28 cellular contexts compared by ENCODE assay signal in genomic region chr2:152646264-152646663, GRCh38.
DNase-seq lines count a peak whose midpoint lies in the region; ATAC-seq, FAIRE-seq and TF ChIP-seq lines count a peak whose summit lies in the region.
"Had no signal": no experiment of that assay in that cellular context is flagged by ENCODE, and none has a peak within 500 bp of the region (broad histone marks: within the 10 kb centered on the region; RNA-seq: fewer than 3 reads in every experiment).

No MANE protein-coding gene starts in this region.

- H3F3A ChIP-seq in MM.1S (ENCODE audit: insufficient read depth, low read length), result no peaks in the 10 kb centered on the region; the same call in 1 of the 2 replicates

- no peak overlapping the region for H3K27ac ChIP-seq in A549
- H3K27ac ChIP-seq in IMR-90 (ENCODE audit: insufficient read depth, low read length), result no peak overlapping the region
- H3K27ac ChIP-seq in esophagus muscularis mucosa (replicated peaks in 1 of 4), result peak overlapping the region in 3 of 4 donors; percentile 30 to 57 (median 33)
- H3K27ac ChIP-seq in trophoblast cell (ENCODE audit: low read depth, low read length), result peak overlapping the region; percentile 38
- no peak overlapping the region for H3K27ac ChIP-seq in MM.1S (ENCODE audit: low read length)
- H3K27ac ChIP-seq: Peyer's patch had no signal

- peaks cover 0 to 4% of the 10 kb centered on the region in 2 experiments; a peak in 2 of 4 replicates for H3K79me1 ChIP-seq in IMR-90 (ENCODE audit: low read depth in 1 of 2, low read length in 2 of 2)
- peaks cover 5% of the 10 kb centered on the region for H3K79me1 ChIP-seq in trophoblast cell (ENCODE audit: low read length)

- H3K36me3 ChIP-seq in IMR-90 (ENCODE audit: control insufficient read depth, insufficient read depth, low read length) (peaks cover 6% of the 10 kb centered on the region), esophagus muscularis mucosa (peaks cover 2 to 53% (median 30%) of the 10 kb centered on the region in 4 donors), trophoblast cell (ENCODE audit: control insufficient read depth in 1 of 2, insufficient read depth in 2 of 2, low read length in 2 of 2) (peaks cover 11 to 18% of the 10 kb centered on the region in 2 experiments), MM.1S (replicated peaks; ENCODE audit: insufficient read depth, low read length) (no peaks in the 10 kb centered on the region; the same call in 1 of the 2 replicates)

- no peak overlapping the region for H2BK5ac ChIP-seq in IMR-90 (ENCODE audit: low read depth, low read length, poor library complexity, severe bottlenecking)
- no peak overlapping the region for H2BK5ac ChIP-seq in trophoblast cell (ENCODE audit: low read depth, low read length, poor library complexity)

- DNase-seq in A549 (ENCODE audit: low read depth in 1 of 2, low spot score in 1 of 2), result no peak
- DNase-seq in IMR-90, result no peak
- no peak for DNase-seq in esophagus muscularis mucosa (ENCODE audit: extremely low spot score)
- peak; percentile 5 to 58 for DNase-seq in trophoblast cell
- DNase-seq in activated gamma-delta T cell treated with Interleukin-2 at 50 U/mL for 16 hours, result no peak
- no peak for DNase-seq in MM.1S
- DNase-seq in activated CD8-positive, alpha-beta memory T cell treated with anti-CD3 and anti-CD28 coated beads, Interleukin-2, amount 50 U/mL, for 48 hours, result no peak
- DNase-seq: activated CD8-positive, alpha-beta memory T cell treated with anti-CD3 and anti-CD28 coated beads for 24 hours; activated effector memory CD4-positive, alpha-beta T cell treated with Interleukin-2 at 50 U/mL for 16 hours; CD8-positive, alpha-beta memory T cell; DMS 273 treated with DMSO at 0.1 percent for 48 hours; Kasumi-1; kidney; left ventricle myocardium superior; MV-4-11; naive B cell; NCI-H1436; NCI-H2081; NCI-H2227 treated with DMSO at 0.1 percent for 48 hours; NCI-H69; Peyer's patch; SIG-M5; stimulated activated CD4-positive, alpha-beta T cell treated with anti-CD3 and anti-CD28 coated beads, Interleukin-15, amount 100 ng/mL, for 24 hours; stimulated activated CD4-positive, alpha-beta T cell treated with anti-CD3 and anti-CD28 coated beads, Interleukin-4, amount 100 ng/mL, for 4 hours; T-helper 9 cell; upper lobe of left lung had no signal

- intact Hi-C loops in IMR-90 (cut with micrococcal nuclease) (no loop called here), esophagus muscularis mucosa (cut with DNase I) (no loop called here)

- H3K9me3 ChIP-seq in A549 (no peaks in the 10 kb centered on the region), IMR-90 (ENCODE audit: control insufficient read depth, insufficient read depth, low read length) (no peaks in the 10 kb centered on the region), esophagus muscularis mucosa (no peaks in the 10 kb centered on the region), trophoblast cell (ENCODE audit: insufficient read depth, low read depth, low read length) (no peaks in the 10 kb centered on the region), MM.1S (replicated peaks; ENCODE audit: insufficient read depth, low read length) (no peaks in the 10 kb centered on the region)
- H3K9me3 ChIP-seq: Peyer's patch, upper lobe of left lung had no signal

- H3K9ac ChIP-seq in IMR-90 (ENCODE audit: low read depth, low read length) (no peak overlapping the region), trophoblast cell (ENCODE audit: low read length) (no peak overlapping the region), MM.1S (ENCODE audit: low read length) (no peak overlapping the region)

- ATAC-seq in A549 (peak; percentile 9 to 17; a peak in 1 of 6 replicates), IMR-90 (ENCODE audit: low read depth) (no peak), GM19023 (IDR thresholded peaks at IDR 0.05; ENCODE audit: unreplicated experiment) (no peak)
- ATAC-seq: left ventricle myocardium superior had no signal

- no peak for FAIRE-seq in A549 (lab: Jason Lieb, UNC)
- FAIRE-seq: A204.1, kidney had no signal

- H3K4me3 ChIP-seq in A549, result no peak overlapping the region
- no peak overlapping the region for H3K4me3 ChIP-seq in IMR-90 (ENCODE audit: insufficient read depth, low read depth, low read length)
- H3K4me3 ChIP-seq in esophagus muscularis mucosa, result no peak overlapping the region
- H3K4me3 ChIP-seq in trophoblast cell (ENCODE audit: low read depth, low read length), result no peak overlapping the region
- no peak overlapping the region for H3K4me3 ChIP-seq in MM.1S (ENCODE audit: low read length)
- H3K4me3 ChIP-seq: Peyer's patch, upper lobe of left lung had no signal

- TF ChIP-seq RAD21 in A549 (conservative IDR thresholded peaks at IDR 0.05 in 1 of 2, IDR thresholded peaks at IDR 0.05 in 1 of 2), result no peak
- TF ChIP-seq RAD21 in IMR-90 (IDR thresholded peaks at IDR 0.05; ENCODE audit: low read length), result no peak

- H2AK5ac ChIP-seq in IMR-90 (ENCODE audit: low read depth, low read length) (peak overlapping the region; percentile 37; the same call in 1 of the 2 replicates), trophoblast cell (ENCODE audit: low read length) (no peak overlapping the region)

- no peak overlapping the region for H4K91ac ChIP-seq in IMR-90 (ENCODE audit: insufficient read depth, low read depth, low read length)
- H4K91ac ChIP-seq in trophoblast cell (ENCODE audit: low read depth, low read length), result no peak overlapping the region

- no peak overlapping the region for H2AK9ac ChIP-seq in IMR-90 (replicated peaks; ENCODE audit: low read depth, low read length, poor library complexity)

- in situ Hi-C loops in IMR-90 (cut with MboI; ENCODE audit: low sequenced_read_pairs), result no loop called here

- TF ChIP-seq POLR2A in A549 (IDR thresholded peaks at IDR 0.05; ENCODE audit: low read length) (no peak), IMR-90 (IDR thresholded peaks at IDR 0.05; ENCODE audit: low read depth, low read length) (no peak), esophagus muscularis mucosa (IDR thresholded peaks at IDR 0.05; ENCODE audit: low read depth) (no peak)

- no peaks in the 10 kb centered on the region for H3K9me2 ChIP-seq in MM.1S (replicated peaks; ENCODE audit: insufficient read depth, low read length)

- H4K5ac ChIP-seq in IMR-90 (ENCODE audit: low read depth, low read length), result no peak overlapping the region

- no peak overlapping the region for H2BK12ac ChIP-seq in trophoblast cell (ENCODE audit: low read length)

- WGBS in A549 (ENCODE audit: missing lambda C conversion rate), result 76% methylated on average over 4 of the region's 4 CpGs
- no CpG with 5 or more reads among the region's 4 CpGs for WGBS in IMR-90 (ENCODE audit: extremely low coverage in 2 of 2, insufficient read length in 1 of 2), 2 experiments
- WGBS in esophagus muscularis mucosa, result 56% methylated on average over 3 of the region's 4 CpGs
- whole genome bisulfite sequencing in trophoblast cell (ENCODE audit: extremely low coverage, insufficient coverage, insufficient read length), result no CpG with 5 or more reads among the region's 4 CpGs

- no peaks in the 10 kb centered on the region for H4K20me1 ChIP-seq in IMR-90 (ENCODE audit: insufficient read depth, low read length)
- no peaks in the 10 kb centered on the region for H4K20me1 ChIP-seq in MM.1S (ENCODE audit: insufficient read depth, low read length)

- no TSS peak for BruUV-seq in IMR-90 (replicated peaks; lab: Mats Ljungman, UMichigan)

- no peak overlapping the region for H3K4me2 ChIP-seq in A549
- no peak overlapping the region for H3K4me2 ChIP-seq in IMR-90 (ENCODE audit: low read depth, low read length)
- peak overlapping the region; percentile 3 for H3K4me2 ChIP-seq in trophoblast cell (ENCODE audit: low read length)
- H3K4me2 ChIP-seq in MM.1S (ENCODE audit: low read depth, low read length), result no peak overlapping the region

- H3K27me3 ChIP-seq in IMR-90 (ENCODE audit: control insufficient read depth, insufficient read depth, low read length) (no peaks in the 10 kb centered on the region), esophagus muscularis mucosa (no peaks in the 10 kb centered on the region), trophoblast cell (ENCODE audit: insufficient read depth, low read length) (no peaks in the 10 kb centered on the region), MM.1S (replicated peaks; ENCODE audit: insufficient read depth, low read length) (no peaks in the 10 kb centered on the region)
- H3K27me3 ChIP-seq: Peyer's patch, upper lobe of left lung had no signal

- no peak overlapping the region for H4K8ac ChIP-seq in IMR-90 (ENCODE audit: low read depth in 2 of 2, low read length in 2 of 2)
- no peak overlapping the region for H4K8ac ChIP-seq in trophoblast cell (ENCODE audit: low read depth, low read length)

- no peak overlapping the region for H3K56ac ChIP-seq in IMR-90 (ENCODE audit: extremely low read depth, insufficient read depth, low read length)

- no peak overlapping the region for H2BK15ac ChIP-seq in IMR-90 (ENCODE audit: low read depth, low read length)

- H3K18ac ChIP-seq in IMR-90 (ENCODE audit: low read depth, low read length) (no peak overlapping the region), trophoblast cell (ENCODE audit: low read length) (no peak overlapping the region)

- CTCF ChIA-PET in A549 (lab: Yijun Ruan, JAX), result interaction anchor here (0.7 to 6.3 kb wide), 4 partner anchors 12 to 471 kb away, joined by 3 to 63 read pairs (median 8); partner anchors contain the start of gene STAM2
- CTCF ChIA-PET in IMR-90 (lab: Yijun Ruan, JAX), result interaction anchor here (0.6 to 1.4 kb wide), 3 partner anchors 10 to 561 kb away, joined by 3 to 6 read pairs (median 5); no protein-coding TSS in a partner anchor

- no peak overlapping the region for H3K14ac ChIP-seq in IMR-90 (replicated peaks; ENCODE audit: low read depth, low read length)
- H3K14ac ChIP-seq in trophoblast cell (ENCODE audit: low read length), result no peak overlapping the region

- TF ChIP-seq CTCF in A549 (IDR thresholded peaks at IDR 0.05) (no peak), IMR-90 (conservative IDR thresholded peaks at IDR 0.05; ENCODE audit: low read depth, low read length) (no peak), esophagus muscularis mucosa (IDR thresholded peaks at IDR 0.05) (no peak), MM.1S (IDR thresholded peaks at IDR 0.05; ENCODE audit: low read length) (no peak)

- no peak overlapping the region for H2BK20ac ChIP-seq in IMR-90 (ENCODE audit: low read depth, low read length)

- H3K4me1 ChIP-seq in A549 (peaks cover 15% of the 10 kb centered on the region; the same call in 2 of the 3 replicates), IMR-90 (ENCODE audit: control insufficient read depth, insufficient read depth, low read length) (peaks cover 3% of the 10 kb centered on the region; the same call in 1 of the 2 replicates), esophagus muscularis mucosa (peaks cover 12 to 25% (median 25%) of the 10 kb centered on the region in 4 donors), trophoblast cell (ENCODE audit: control insufficient read depth in 1 of 2, insufficient read depth in 2 of 2, low read length in 2 of 2) (peaks cover 22 to 29% of the 10 kb centered on the region in 2 experiments), MM.1S (ENCODE audit: low read length) (peaks cover 3% of the 10 kb centered on the region; the same call in 1 of the 2 replicates)

- H3K9me1 ChIP-seq in IMR-90 (ENCODE audit: insufficient read depth, low read length), result peaks cover 8% of the 10 kb centered on the region; the same call in 1 of the 2 replicates

- dilution Hi-C loops in IMR-90 (cut with HindIII; ENCODE audit: low sequenced_read_pairs, unreplicated experiment), result loop anchor here (25.0 kb wide), 1 partner anchor 459 kb away; the partner anchor contains the start of gene STAM2

- H3K4ac ChIP-seq in IMR-90 (ENCODE audit: low read depth, low read length) (no peak overlapping the region; the same call in 1 of the 2 replicates), trophoblast cell (ENCODE audit: low read depth, low read length) (no peak overlapping the region)

- H2BK120ac ChIP-seq in IMR-90 (ENCODE audit: low read depth, low read length) (no peak overlapping the region), trophoblast cell (ENCODE audit: insufficient read depth, low read length, poor library complexity) (no peak overlapping the region)

- H2AFZ ChIP-seq in IMR-90 (replicated peaks; ENCODE audit: low read length, poor library complexity) (no peak overlapping the region), trophoblast cell (ENCODE audit: insufficient read depth, low read length, poor library complexity) (no peak overlapping the region), MM.1S (ENCODE audit: low read length) (no peak overlapping the region)

- POLR2A ChIA-PET in A549 (lab: Yijun Ruan, JAX), result interaction anchor here (0.5 kb wide), 1 partner anchor 244 kb away, joined by 3 read pairs; no protein-coding TSS in a partner anchor
- POLR2A ChIA-PET in IMR-90 (lab: Charles Lee; ENCODE audit: unreplicated experiment), result no interaction called here

- TF ChIP-seq EP300 in A549 (IDR thresholded peaks at IDR 0.05) (no peak), esophagus muscularis mucosa (IDR thresholded peaks at IDR 0.05) (no peak)

- H3K23ac ChIP-seq in IMR-90 (ENCODE audit: low read depth, low read length) (no peak overlapping the region), trophoblast cell (ENCODE audit: low read length) (no peak overlapping the region)

- no peak overlapping the region for H4K12ac ChIP-seq in trophoblast cell (ENCODE audit: low read depth, low read length)

- H3K79me2 ChIP-seq in trophoblast cell (ENCODE audit: control insufficient read depth, insufficient read depth, low read length, poor library complexity) (no peaks in the 10 kb centered on the region), MM.1S (ENCODE audit: low read length) (no peaks in the 10 kb centered on the region)

Comparison
In these comparisons a context has a peak if more than half of its experiments do, and no peak if none do; other contexts are left out.
1. ATAC-seq: peak in A549 (2 of 2); none in IMR-90 (single experiment) and GM19023 (single experiment).
2. DNase-seq: peak in trophoblast cell (2 of 2); none in A549 (0 of 2), IMR-90 (single experiment), esophagus muscularis mucosa (single experiment), activated gamma-delta T cell treated with Interleukin-2 at 50 U/mL for 16 hours (single experiment), MM.1S (single experiment) and activated CD8-positive, alpha-beta memory T cell treated with anti-CD3 and anti-CD28 coated beads, Interleukin-2, amount 50 U/mL, for 48 hours (single experiment).
3. H3K27ac ChIP-seq: peak in esophagus muscularis mucosa (3 of 4) and trophoblast cell (single experiment); none in A549 (0 of 2), IMR-90 (single experiment) and MM.1S (single experiment).